1 cellular context compared by ENCODE assay signal in the genomic region with DNA sequence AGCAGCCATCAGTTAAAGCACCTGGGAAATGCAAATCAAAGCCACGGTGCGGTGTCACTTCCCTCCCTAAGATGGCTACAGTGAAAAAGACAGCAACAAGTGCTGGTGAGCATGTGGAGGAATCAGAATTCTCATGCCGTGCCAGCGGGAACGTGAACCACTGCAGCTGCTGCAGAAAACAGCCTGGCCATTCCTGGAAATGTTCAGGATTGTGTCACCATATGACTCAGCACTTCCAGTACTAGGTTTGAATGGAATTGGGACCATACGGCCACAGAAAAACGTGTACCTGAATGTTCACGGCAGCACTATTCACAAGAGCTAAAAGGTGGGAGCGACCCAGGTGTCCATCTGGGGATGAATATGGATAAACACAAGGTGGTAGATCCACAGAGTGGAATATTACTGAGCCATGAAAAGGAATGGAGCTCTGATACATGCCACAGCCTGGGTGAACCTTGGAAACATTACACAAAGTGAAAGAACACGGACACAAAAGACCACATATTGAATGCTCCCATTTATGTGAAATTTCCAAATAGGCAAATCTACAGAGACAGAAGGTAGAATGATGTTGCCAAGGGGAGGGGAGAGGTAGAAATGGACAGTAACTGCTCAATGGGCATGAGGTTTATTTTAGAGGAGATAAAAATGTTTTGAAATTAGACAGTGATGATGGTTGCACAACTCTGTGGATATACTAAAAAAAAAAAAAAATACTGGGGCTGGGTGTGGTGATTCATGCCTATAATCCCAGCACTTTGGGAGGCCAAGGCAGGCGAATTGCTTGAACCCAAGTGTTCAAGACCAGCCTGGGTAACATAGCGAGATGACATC.
TF ChIP-seq lines count a peak whose summit lies in the region.

No MANE protein-coding gene starts in this region.

TF ChIP-seq in K562, 482 proteins besides CTCF, POLR2A, EP300 and RAD21 (continued from another document):
- TF ChIP-seq JUND (IDR thresholded peaks at IDR 0.05; ENCODE audit: borderline replicate concordance, low read depth, low read length) (peak; percentile 78; the same call in 1 of the 2 replicates), JUND (tag; IDR thresholded peaks at IDR 0.05; ENCODE audit: borderline replicate concordance, low read depth, low read length) (peak; percentile 85; the same call in 2 of the 3 replicates), NONO (IDR thresholded peaks at IDR 0.05; ENCODE audit: low read depth in 2 of 2, low read length in 1 of 2) (no peak), MYC (IDR thresholded peaks at IDR 0.05; ENCODE audit: low read depth, low read length) (no peak), MYC (CRISPR knock-in tag; IDR thresholded peaks at IDR 0.05; ENCODE audit: borderline replicate concordance, low read depth) (no peak), SRSF1 (IDR thresholded peaks at IDR 0.05; ENCODE audit: low read depth, low read length) (no peak), ZNF146 (CRISPR knock-in tag; IDR thresholded peaks at IDR 0.05; ENCODE audit: unreplicated experiment) (peak; percentile 93), NFE2L1 (tag; IDR thresholded peaks at IDR 0.05; ENCODE audit: borderline replicate concordance, low read depth) (peak; percentile 71), PML (IDR thresholded peaks at IDR 0.05; ENCODE audit: low read length) (no peak), MAFF (IDR thresholded peaks at IDR 0.05; ENCODE audit: low read length) (peak; percentile 64), SP1 (CRISPR knock-in tag; IDR thresholded peaks at IDR 0.05) (no peak), JUN (IDR thresholded peaks at IDR 0.05; ENCODE audit: borderline replicate concordance, low read depth, low read length) (peak; percentile 63; the same call in 1 of the 2 replicates), JUN (CRISPR knock-in tag; IDR thresholded peaks at IDR 0.05; ENCODE audit: borderline replicate concordance) (no peak), MAFK (IDR thresholded peaks at IDR 0.05; ENCODE audit: low read length) (peak; percentile 49; the same call in 1 of the 2 replicates), CTBP1 (IDR thresholded peaks at IDR 0.05; ENCODE audit: borderline replicate concordance) (0 out of 2 replicates have a peak, but pooled peaks have one; percentile 26), DPF2 (IDR thresholded peaks at IDR 0.05) (peak; percentile 38; the same call in 1 of the 2 replicates)
- TF ChIP-seq, protein P1, sequence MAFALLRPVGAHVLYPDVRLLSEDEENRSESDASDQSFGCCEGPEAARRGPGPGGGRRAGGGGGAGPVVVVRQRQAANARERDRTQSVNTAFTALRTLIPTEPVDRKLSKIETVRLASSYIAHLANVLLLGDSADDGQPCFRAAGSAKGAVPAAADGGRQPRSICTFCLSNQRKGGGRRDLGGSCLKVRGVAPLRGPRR (CRISPR knock-in tag; IDR thresholded peaks at IDR 0.05): no peak
